17 cellular contexts compared by ENCODE assay signal in genomic region chr2:239727776-239728600, GRCh38.
DNase-seq lines count a peak whose midpoint lies in the region; ATAC-seq and TF ChIP-seq lines count a peak whose summit lies in the region.
"Had no signal": no experiment of that assay in that cellular context is flagged by ENCODE, and none has a peak within 500 bp of the region (broad histone marks: within the 10 kb centered on the region; RNA-seq: fewer than 3 reads in every experiment).

No MANE protein-coding gene starts in this region.

- no peak overlapping the region for H4K91ac ChIP-seq in trophoblast cell (ENCODE audit: low read depth, low read length)

- H3K36me3 ChIP-seq in left ventricle myocardium inferior (no peaks in the 10 kb centered on the region), trophoblast cell (ENCODE audit: control insufficient read depth in 1 of 2, insufficient read depth in 2 of 2, low read length in 2 of 2) (no peaks in the 10 kb centered on the region)

- H3K27ac ChIP-seq in left ventricle myocardium inferior (replicated peaks) (no peak overlapping the region), trophoblast cell (ENCODE audit: low read depth, low read length) (no peak overlapping the region)
- H3K27ac ChIP-seq: KMS-11 had no signal

- H2BK12ac ChIP-seq in trophoblast cell (ENCODE audit: low read length) = no peak overlapping the region

- no peak overlapping the region for H2BK5ac ChIP-seq in trophoblast cell (ENCODE audit: low read depth, low read length, poor library complexity)

- TF ChIP-seq CTCF in left ventricle myocardium inferior (IDR thresholded peaks at IDR 0.05; ENCODE audit: borderline replicate concordance) = no peak

- no peak for ATAC-seq in activated naive CD8-positive, alpha-beta T cell treated with anti-CD3 and anti-CD28 coated beads, Interleukin-2, amount 10 ng/mL, durations not matched to agents 7 days and 5 days (ENCODE audit: low read depth)
- no peak for ATAC-seq in GM18868 (IDR thresholded peaks at IDR 0.05; ENCODE audit: unreplicated experiment)

- no peaks in the 10 kb centered on the region for H3K4me1 ChIP-seq in left ventricle myocardium inferior
- H3K4me1 ChIP-seq in trophoblast cell (ENCODE audit: control insufficient read depth in 1 of 2, insufficient read depth in 2 of 2, low read length in 2 of 2) = no peaks in the 10 kb centered on the region

- H3K27me3 ChIP-seq in left ventricle myocardium inferior (ENCODE audit: low read depth) = peaks cover 70% of the 10 kb centered on the region
- no peaks in the 10 kb centered on the region for H3K27me3 ChIP-seq in trophoblast cell (ENCODE audit: insufficient read depth, low read length)

- no CpG with 5 or more reads among the region's 30 CpGs for WGBS in trophoblast cell (ENCODE audit: extremely low coverage, insufficient coverage, insufficient read length)

- H4K8ac ChIP-seq in trophoblast cell (ENCODE audit: low read depth, low read length) = no peak overlapping the region

- no peak overlapping the region for H3K9ac ChIP-seq in trophoblast cell (ENCODE audit: low read length)
- H3K9ac ChIP-seq: KMS-11 had no signal

- no peak overlapping the region for H3K23ac ChIP-seq in trophoblast cell (ENCODE audit: low read length)

- intact Hi-C loops in left ventricle myocardium inferior (cut with micrococcal nuclease) (no loop called here), posterior cingulate gyrus (cut with DNase I) (no loop called here)

- peaks cover 4% of the 10 kb centered on the region for H3K9me3 Mint-ChIP-seq in activated naive CD8-positive, alpha-beta T cell treated with anti-CD3 and anti-CD28 coated beads, Interleukin-2, amount 10 ng/mL, durations not matched to agents 7 days and 5 days
- H3K9me3 Mint-ChIP-seq in activated naive CD8-positive, alpha-beta T cell treated with anti-CD3 and anti-CD28 coated beads for 36 hours = no peaks in the 10 kb centered on the region
- H3K9me3 Mint-ChIP-seq: activated T-helper 2 cell treated with anti-CD3 and anti-CD28 coated beads, Interferon-gamma antibody, Interleukin-2, Interleukin-4, amounts not matched to agents 10 μg/mL and 5 μg/mL and 100 μg/mL, durations not matched to agents 14 hours and 24 hours and 36 hours had no signal

- no peak overlapping the region for H3K18ac ChIP-seq in trophoblast cell (ENCODE audit: low read length)

- no peaks in the 10 kb centered on the region for H3K27me3 Mint-ChIP-seq in activated naive CD8-positive, alpha-beta T cell treated with anti-CD3 and anti-CD28 coated beads, Interleukin-2, amount 10 ng/mL, durations not matched to agents 7 days and 5 days
- H3K27me3 Mint-ChIP-seq in activated naive CD8-positive, alpha-beta T cell treated with anti-CD3 and anti-CD28 coated beads for 36 hours = no peaks in the 10 kb centered on the region

- H3K4me2 ChIP-seq in trophoblast cell (ENCODE audit: low read length) = no peak overlapping the region
- H3K4me2 ChIP-seq: KMS-11 had no signal

- no peak overlapping the region for H2AK5ac ChIP-seq in trophoblast cell (ENCODE audit: low read length)

- H3K14ac ChIP-seq in trophoblast cell (ENCODE audit: low read length) = no peak overlapping the region

- H3K4me3 ChIP-seq in left ventricle myocardium inferior (no peak overlapping the region), trophoblast cell (ENCODE audit: low read depth, low read length) (no peak overlapping the region)

- H3K27ac Mint-ChIP-seq in activated naive CD8-positive, alpha-beta T cell treated with anti-CD3 and anti-CD28 coated beads, Interleukin-2, amount 10 ng/mL, durations not matched to agents 7 days and 5 days = no peak overlapping the region
- H3K27ac Mint-ChIP-seq in activated naive CD8-positive, alpha-beta T cell treated with anti-CD3 and anti-CD28 coated beads for 36 hours = no peak overlapping the region
- H3K27ac Mint-ChIP-seq: activated T-helper 2 cell treated with anti-CD3 and anti-CD28 coated beads, Interferon-gamma antibody, Interleukin-2, Interleukin-4, amounts not matched to agents 10 μg/mL and 5 μg/mL and 100 μg/mL, durations not matched to agents 14 hours and 24 hours and 36 hours had no signal

- peak; percentile 20 for DNase-seq in activated naive CD8-positive, alpha-beta T cell treated with anti-CD3 and anti-CD28 coated beads, Interleukin-2, amount 10 ng/mL, durations not matched to agents 7 days and 5 days
- DNase-seq in activated naive CD8-positive, alpha-beta T cell treated with anti-CD3 and anti-CD28 coated beads for 36 hours = no peak
- DNase-seq in left ventricle myocardium inferior (peak; percentile 40), posterior cingulate gyrus (peak in 8 of 10 donors; percentile 0 to 90 (median 52)), HCEC 1CT (no peak), NCI-H1436 treated with DMSO at 0.1 percent for 48 hours (lab: John Stamatoyannopoulos, UW) (no peak), trophoblast cell (no peak)
- DNase-seq: foreskin melanocyte; NCI-H1092 treated with DMSO at 0.1 percent for 48 hours; NCI-H226; NK-92 treated with Interleukin-12 subunit alpha and Interleukin-12 subunit beta, amount 100 ng/mL, for 24 hours; RPMI8226; stimulated activated naive CD4-positive, alpha-beta T cell treated with Interleukin-2 at 50 U/mL for 16 hours; T-helper 1 cell had no signal

- POLR2A ChIA-PET in activated naive CD8-positive, alpha-beta T cell treated with anti-CD3 and anti-CD28 coated beads, Interleukin-2, amount 10 ng/mL, durations not matched to agents 7 days and 5 days (lab: Charles Lee) = no interaction called here

- H3K4ac ChIP-seq in trophoblast cell (ENCODE audit: low read depth, low read length) = no peak overlapping the region

- H3K36me3 Mint-ChIP-seq in activated naive CD8-positive, alpha-beta T cell treated with anti-CD3 and anti-CD28 coated beads, Interleukin-2, amount 10 ng/mL, durations not matched to agents 7 days and 5 days = no peaks in the 10 kb centered on the region
- H3K36me3 Mint-ChIP-seq in activated naive CD8-positive, alpha-beta T cell treated with anti-CD3 and anti-CD28 coated beads for 36 hours = no peaks in the 10 kb centered on the region

- H3K79me2 ChIP-seq in trophoblast cell (ENCODE audit: control insufficient read depth, insufficient read depth, low read length, poor library complexity) = no peaks in the 10 kb centered on the region

- H3K79me1 ChIP-seq in trophoblast cell (ENCODE audit: low read length) = no peaks in the 10 kb centered on the region

- H4K12ac ChIP-seq in trophoblast cell (ENCODE audit: low read depth, low read length) = no peak overlapping the region

- H2AFZ ChIP-seq in trophoblast cell (ENCODE audit: insufficient read depth, low read length, poor library complexity) = no peak overlapping the region

- no peak overlapping the region for H2BK120ac ChIP-seq in trophoblast cell (ENCODE audit: insufficient read depth, low read length, poor library complexity)

- no peak overlapping the region for H3K4me3 Mint-ChIP-seq in activated naive CD8-positive, alpha-beta T cell treated with anti-CD3 and anti-CD28 coated beads, Interleukin-2, amount 10 ng/mL, durations not matched to agents 7 days and 5 days
- no peak overlapping the region for H3K4me3 Mint-ChIP-seq in activated naive CD8-positive, alpha-beta T cell treated with anti-CD3 and anti-CD28 coated beads for 36 hours

- no peaks in the 10 kb centered on the region for H3K4me1 Mint-ChIP-seq in activated naive CD8-positive, alpha-beta T cell treated with anti-CD3 and anti-CD28 coated beads, Interleukin-2, amount 10 ng/mL, durations not matched to agents 7 days and 5 days
- H3K4me1 Mint-ChIP-seq in activated naive CD8-positive, alpha-beta T cell treated with anti-CD3 and anti-CD28 coated beads for 36 hours = no peaks in the 10 kb centered on the region

- H3K9me3 ChIP-seq in left ventricle myocardium inferior (replicated peaks) = no peaks in the 10 kb centered on the region
- peaks cover 6% of the 10 kb centered on the region for H3K9me3 ChIP-seq in trophoblast cell (ENCODE audit: insufficient read depth, low read depth, low read length)

Comparison
In these comparisons a context has a peak if more than half of its experiments do, and no peak if none do; other contexts are left out.
1. DNase-seq: peak in activated naive CD8-positive, alpha-beta T cell treated with anti-CD3 and anti-CD28 coated beads, Interleukin-2, amount 10 ng/mL, durations not matched to agents 7 days and 5 days (single experiment), left ventricle myocardium inferior (single experiment) and posterior cingulate gyrus (8 of 10); none in activated naive CD8-positive, alpha-beta T cell treated with anti-CD3 and anti-CD28 coated beads for 36 hours (single experiment), HCEC 1CT (single experiment), NCI-H1436 treated with DMSO at 0.1 percent for 48 hours (single experiment) and trophoblast cell (0 of 2).